In the genomic region with DNA sequence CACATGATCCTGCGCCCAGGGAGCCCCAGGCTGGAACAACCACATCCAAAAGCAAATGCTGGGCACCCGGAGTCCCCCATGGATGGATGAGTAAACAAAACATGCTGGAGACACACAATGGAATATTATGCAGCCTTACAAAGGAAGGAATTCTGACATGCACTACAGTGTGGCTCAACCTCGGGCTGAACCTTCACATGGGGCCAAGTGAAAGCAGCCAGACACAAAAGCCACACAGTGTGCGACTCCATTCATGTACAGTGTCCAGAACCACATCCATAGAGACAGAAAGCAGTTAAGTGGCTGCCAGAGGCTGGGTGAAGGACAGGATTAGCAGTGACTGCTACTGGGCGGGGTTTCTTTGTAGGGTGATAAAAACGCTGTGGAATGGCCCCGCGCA, we compare ENCODE assay signal across 22 cellular contexts. TPM values are rescaled to one million over a fixed set of nuclear protein-coding genes. Genes with fewer than 3 reads are reported as not detected.
DNase-seq lines count a peak whose midpoint lies in the region; ATAC-seq, FAIRE-seq and TF ChIP-seq lines count a peak whose summit lies in the region.
"Had no signal": no experiment of that assay in that cellular context is flagged by ENCODE, and none has a peak within 500 bp of the region (broad histone marks: within the 10 kb centered on the region; RNA-seq: fewer than 3 reads in every experiment).

No MANE protein-coding gene starts in this region.

- no peaks in the 10 kb centered on the region for H3K4me1 Mint-ChIP-seq in activated CD4-positive, alpha-beta T cell treated with anti-CD3 and anti-CD28 coated beads, Interleukin-2, amount 10 ng/mL, durations not matched to agents 7 days and 5 days

- no peak for TF ChIP-seq EP300 in K562 (IDR thresholded peaks at IDR 0.05; ENCODE audit: low read length)

- peak overlapping the region in 1 of 2 donors; percentile 13 for H3K27ac ChIP-seq in right atrium auricular region
- no peak overlapping the region for H3K27ac ChIP-seq in K562 (ENCODE audit: extremely low read depth, low read depth, low read length)
- H3K27ac ChIP-seq: BLaER1 treated with 17β-estradiol and CSF1 and Interleukin-3, amounts not matched to agents 10 nM and 100 nM; KMS-11 had no signal

- CTCF ChIA-PET in K562 (lab: Yijun Ruan, JAX; ENCODE audit: low intra/inter-chr PET ratio): no interaction called here
- CTCF ChIA-PET in activated CD4-positive, alpha-beta T cell treated with anti-CD3 and anti-CD28 coated beads, Interleukin-2, amount 10 ng/mL, durations not matched to agents 7 days and 5 days (lab: Charles Lee): no interaction called here

- in situ Hi-C loops in K562 (cut with MboI): no loop called here

- no peak overlapping the region for H3K27ac Mint-ChIP-seq in activated CD4-positive, alpha-beta T cell treated with anti-CD3 and anti-CD28 coated beads, Interleukin-2, amount 10 ng/mL, durations not matched to agents 7 days and 5 days
- H3K27ac Mint-ChIP-seq: GM23338 had no signal

- H3K4me3 ChIP-seq in right atrium auricular region (no peak overlapping the region), K562 (no peak overlapping the region)
- H3K4me3 ChIP-seq: BLaER1 treated with 17β-estradiol and CSF1 and Interleukin-3, amounts not matched to agents 10 nM and 100 nM; GM23338 had no signal

- TF ChIP-seq CTCF in right atrium auricular region (IDR thresholded peaks at IDR 0.05) (no peak), K562 (IDR thresholded peaks at IDR 0.05 in 2 of 3, conservative IDR thresholded peaks at IDR 0.05 in 1 of 3; ENCODE audit: insufficient read depth in 2 of 3, low read depth in 1 of 3, low read length in 3 of 3) (no peak)

- H4K20me1 ChIP-seq in K562 (replicated peaks; ENCODE audit: control insufficient read depth, insufficient read depth, low read length): peaks cover 8% of the 10 kb centered on the region

- peaks cover 0 to 32% of the 10 kb centered on the region in 2 donors for H3K4me1 ChIP-seq in right atrium auricular region
- peaks cover under 1 to 34% of the 10 kb centered on the region in 2 experiments; a peak in 4 of 5 replicates for H3K4me1 ChIP-seq in K562 (replicated peaks in 1 of 2; ENCODE audit: control insufficient read depth in 2 of 2, insufficient read depth in 2 of 2, low read length in 2 of 2)

- no peak overlapping the region for H2AFZ ChIP-seq in K562 (ENCODE audit: low read depth, low read length)
- H2AFZ ChIP-seq: GM23338 had no signal

- intact Hi-C loops in left cardiac atrium (cut with DNase I): no loop called here
- intact Hi-C loops in K562 (cut with micrococcal nuclease): no loop called here
- intact Hi-C loops in left ventricle myocardium superior (cut with micrococcal nuclease): no loop called here

- peaks cover 47% of the 10 kb centered on the region for H3K79me2 ChIP-seq in K562 (ENCODE audit: control insufficient read depth, insufficient read depth, low read length)

- no peak overlapping the region for H3K4me2 ChIP-seq in K562 (ENCODE audit: insufficient read depth, low read length)
- H3K4me2 ChIP-seq: BLaER1 treated with 17β-estradiol and CSF1 and Interleukin-3, amounts not matched to agents 10 nM and 100 nM; GM23338; KMS-11 had no signal

- no peaks in the 10 kb centered on the region for H3K9me3 ChIP-seq in right atrium auricular region
- no peaks in the 10 kb centered on the region for H3K9me3 ChIP-seq in K562 (replicated peaks; ENCODE audit: control insufficient read depth, insufficient read depth, low read depth, low read length)
- H3K9me3 ChIP-seq: BLaER1 treated with 17β-estradiol and CSF1 and Interleukin-3, amounts not matched to agents 10 nM and 100 nM had no signal

- no peaks in the 10 kb centered on the region for H3K27me3 Mint-ChIP-seq in activated CD4-positive, alpha-beta T cell treated with anti-CD3 and anti-CD28 coated beads, Interleukin-2, amount 10 ng/mL, durations not matched to agents 7 days and 5 days
- H3K27me3 Mint-ChIP-seq: CD8-positive, alpha-beta memory T cell had no signal

- no peak overlapping the region for H3K4me3 Mint-ChIP-seq in activated CD4-positive, alpha-beta T cell treated with anti-CD3 and anti-CD28 coated beads, Interleukin-2, amount 10 ng/mL, durations not matched to agents 7 days and 5 days
- H3K4me3 Mint-ChIP-seq: GM23338 had no signal

- FAIRE-seq in K562 (lab: Jason Lieb, UNC) (no peak), urothelium cell line (lab: Jason Lieb, UNC) (no peak)
- FAIRE-seq: GM12892, GM18507, RCC 7860 had no signal

- 57% methylated on average over 8 of the region's 8 CpGs for WGBS in K562 (ENCODE audit: insufficient coverage, low coverage, missing lambda C conversion rate)

- H3K9me1 ChIP-seq in K562 (ENCODE audit: control insufficient read depth, insufficient read depth, low read length): no peaks in the 10 kb centered on the region

- no peaks in the 10 kb centered on the region for H3K27me3 ChIP-seq in right atrium auricular region
- no peaks in the 10 kb centered on the region for H3K27me3 ChIP-seq in K562 (ENCODE audit: control insufficient read depth in 2 of 2, insufficient read depth in 2 of 2, low read length in 2 of 2)
- H3K27me3 ChIP-seq: BLaER1 treated with 17β-estradiol and CSF1 and Interleukin-3, amounts not matched to agents 10 nM and 100 nM had no signal

- BruUV-seq in K562 (replicated peaks; lab: Mats Ljungman, UMichigan): no TSS peak

- TF ChIP-seq POLR2A in K562 (conservative IDR thresholded peaks at IDR 0.05): no peak; the same call in 1 of the 2 replicates

- ATAC-seq in left cardiac atrium (peak; percentile 23 to 50), K562 (no peak), left ventricle myocardium superior (peak; percentile 23), HG03432 (IDR thresholded peaks at IDR 0.05; ENCODE audit: unreplicated experiment) (no peak)

- no peak overlapping the region for H3K9ac ChIP-seq in K562 (ENCODE audit: insufficient read depth in 1 of 2, low read depth in 2 of 2, low read length in 2 of 2)
- H3K9ac ChIP-seq: BLaER1 treated with 17β-estradiol and CSF1 and Interleukin-3, amounts not matched to agents 10 nM and 100 nM; KMS-11 had no signal

- POLR2A ChIA-PET in K562 (lab: Yijun Ruan, JAX): no interaction called here
- POLR2A ChIA-PET in activated CD4-positive, alpha-beta T cell treated with anti-CD3 and anti-CD28 coated beads, Interleukin-2, amount 10 ng/mL, durations not matched to agents 7 days and 5 days (lab: Charles Lee): no interaction called here

- DNase-seq in left cardiac atrium: no peak
- no peak for DNase-seq in right atrium auricular region (ENCODE audit: low spot score)
- no peak for DNase-seq in K562 (ENCODE audit: extremely low read depth in 1 of 4, low spot score in 3 of 4)
- DNase-seq in left ventricle myocardium superior: no peak
- DNase-seq in urothelium cell line (ENCODE audit: low spot score): no peak
- DNase-seq in activated CD4-positive, alpha-beta T cell treated with anti-CD3 and anti-CD28 coated beads, Interleukin-2, amount 10 ng/mL, durations not matched to agents 7 days and 5 days: no peak
- DNase-seq: CD8-positive, alpha-beta memory T cell; DMS53; EL; MV-4-11; NCI-H1694 treated with DMSO at 0.1 percent for 48 hours; NCI-H510A; NCI-H748 treated with DMSO at 0.1 percent for 48 hours; SHP77 treated with DMSO at 0.1 percent for 48 hours had no signal

- peaks cover 10% of the 10 kb centered on the region for H3K36me3 Mint-ChIP-seq in activated CD4-positive, alpha-beta T cell treated with anti-CD3 and anti-CD28 coated beads, Interleukin-2, amount 10 ng/mL, durations not matched to agents 7 days and 5 days (ENCODE audit: low read depth)

- H3K36me3 ChIP-seq in right atrium auricular region (peaks cover 42% of the 10 kb centered on the region), K562 (ENCODE audit: control insufficient read depth, insufficient read depth, low read length) (peaks cover 74% of the 10 kb centered on the region; the same call in 2 of the 3 replicates)

- no peaks in the 10 kb centered on the region for H3K9me3 Mint-ChIP-seq in activated CD4-positive, alpha-beta T cell treated with anti-CD3 and anti-CD28 coated beads, Interleukin-2, amount 10 ng/mL, durations not matched to agents 7 days and 5 days
- H3K9me3 Mint-ChIP-seq: CD8-positive, alpha-beta memory T cell; GM23338 had no signal

- no peak for TF ChIP-seq RAD21 in K562 (CRISPR knock-in tag; conservative IDR thresholded peaks at IDR 0.05 in 1 of 2, IDR thresholded peaks at IDR 0.05 in 1 of 2)

RNA-seq across cellular contexts. Expression of a gene that starts 10.1 kb away (rescaled TPM):
- total RNA-seq in left cardiac atrium (10 to 100 TPM; 25.0 to 34.0 TPM), right atrium auricular region (10 to 100 TPM; 11.4 to 12.0 TPM), K562 (2014; rRNA removed) (14.2 and 14.3 TPM in 2 replicates), K562 (2014; rRNA removed; fragmentation: Illumina TruSeq; extraction: Trizol) (13.8 and 17.7 TPM in 2 replicates), K562 (2015; rRNA removed; fragmentation: Illumina TruSeq; extraction: Trizol) (21.7 and 22.2 TPM in 2 replicates), K562 (2021) (48.4 and 49.8 TPM in 2 replicates), left ventricle myocardium superior (17.9 TPM)
- total RNA-seq in K562 (2011; cell fraction: chromatin; rRNA removed; ENCODE audit: low replicate concordance): 27.2 and 67.1 TPM in 2 replicates
- total RNA-seq in K562 (2011; cell fraction: nucleolus; rRNA removed): 34.1 and 37.9 TPM in 2 replicates
- total RNA-seq in K562 (2011; cell fraction: nucleoplasm; rRNA removed): 29.8 and 33.0 TPM in 2 replicates
- polyA plus RNA-seq in K562 (2011; rRNA removed) (33.8 and 33.9 TPM in 2 replicates), K562 (2014; fragmentation: Illumina TruSeq; extraction: Trizol) (38.6 and 39.5 TPM in 2 replicates), K562 (2014; fragmentation: Nextera tagmentation; extraction: Ambion mirVana) (10 to 100 TPM in 1 of 2 experiments, 1 to 10 TPM in 1; 5.3 to 10.3 TPM), K562 (2014; rRNA removed) (32.5 and 33.8 TPM in 2 replicates)
- polyA plus RNA-seq in K562 (2011; cell fraction: cytosol; rRNA removed): 46.1 and 57.0 TPM in 2 replicates
- polyA plus RNA-seq in K562 (2011; cell fraction: nucleus; rRNA removed): 24.1 and 29.3 TPM in 2 replicates
- 20.2 and 42.2 TPM in 2 replicates for polyA plus RNA-seq in K562 (2012)
- 30.2 and 42.0 TPM in 2 replicates for polyA minus RNA-seq in K562 (2011; rRNA and poly(A)+ RNA removed)
- polyA minus RNA-seq in K562 (2011; cell fraction: cytosol; rRNA and poly(A)+ RNA removed): 12.9 and 14.1 TPM in 2 replicates
- polyA minus RNA-seq in K562 (2011; cell fraction: nucleus; rRNA and poly(A)+ RNA removed): 14.0 and 14.7 TPM in 2 replicates
- 10 to 100 TPM; 29.1 to 30.1 TPM for total RNA-seq in activated CD4-positive, alpha-beta T cell treated with anti-CD3 and anti-CD28 coated beads, Interleukin-2, amount 10 ng/mL, durations not matched to agents 7 days and 5 days

RNA-seq across cellular contexts. Expression of a gene that starts 26.6 kb away (rescaled TPM):
- total RNA-seq in left cardiac atrium (100 to 1,000 TPM; 165 to 217 TPM), right atrium auricular region (100 to 1,000 TPM; 257 to 324 TPM), K562 (2014; rRNA removed) (not detected in 2 replicates), K562 (2014; rRNA removed; fragmentation: Illumina TruSeq; extraction: Trizol) (not detected in 2 replicates), K562 (2015; rRNA removed; fragmentation: Illumina TruSeq; extraction: Trizol) (not detected in 2 replicates), K562 (2021) (0.09 and 0.11 TPM in 2 replicates), left ventricle myocardium superior (223 TPM)
- 0.16 TPM in 1 of 2 replicates, not detected in the other for total RNA-seq in K562 (2011; cell fraction: chromatin; rRNA removed; ENCODE audit: low replicate concordance)
- total RNA-seq in K562 (2011; cell fraction: nucleolus; rRNA removed): 0.13 TPM in 1 of 2 replicates, not detected in the other
- total RNA-seq in K562 (2011; cell fraction: nucleoplasm; rRNA removed): not detected in 2 replicates
- polyA plus RNA-seq in K562 (2011; rRNA removed) (not detected in 2 replicates), K562 (2014; fragmentation: Illumina TruSeq; extraction: Trizol) (not detected in 2 replicates), K562 (2014; fragmentation: Nextera tagmentation; extraction: Ambion mirVana) (not detected), K562 (2014; rRNA removed) (0.09 TPM in 1 of 2 replicates, not detected in the other)
- 0.01 and 0.06 TPM in 2 replicates for polyA plus RNA-seq in K562 (2011; cell fraction: cytosol; rRNA removed)
- polyA plus RNA-seq in K562 (2011; cell fraction: nucleus; rRNA removed): 0.08 and 0.14 TPM in 2 replicates
- 0.09 and 0.10 TPM in 2 replicates for polyA plus RNA-seq in K562 (2012)
- not detected in 2 replicates for polyA minus RNA-seq in K562 (2011; rRNA and poly(A)+ RNA removed)
- polyA minus RNA-seq in K562 (2011; cell fraction: cytosol; rRNA and poly(A)+ RNA removed): not detected in 2 replicates
- not detected in 2 replicates for polyA minus RNA-seq in K562 (2011; cell fraction: nucleus; rRNA and poly(A)+ RNA removed)
- total RNA-seq in activated CD4-positive, alpha-beta T cell treated with anti-CD3 and anti-CD28 coated beads, Interleukin-2, amount 10 ng/mL, durations not matched to agents 7 days and 5 days: not detected
- total RNA-seq: CD8-positive, alpha-beta memory T cell; OCI-LY7 had no signal
- polyA plus RNA-seq: CD8-positive, alpha-beta memory T cell had no signal

RNA-seq across cellular contexts. Expression of a gene that starts 55.4 kb away (rescaled TPM):
- total RNA-seq in left cardiac atrium: 10 to 100 TPM; 13.0 to 22.1 TPM
- 10 to 100 TPM; 17.3 TPM for total RNA-seq in right atrium auricular region
- 23.5 and 53.2 TPM in 2 replicates for total RNA-seq in K562 (2011; cell fraction: chromatin; rRNA removed; ENCODE audit: low replicate concordance)
- 46.5 and 48.8 TPM in 2 replicates for total RNA-seq in K562 (2011; cell fraction: nucleolus; rRNA removed)
- total RNA-seq in K562 (2011; cell fraction: nucleoplasm; rRNA removed): 33.7 and 34.2 TPM in 2 replicates
- total RNA-seq in K562 (2014; rRNA removed): 17.9 and 20.3 TPM in 2 replicates
- total RNA-seq in K562 (2014; rRNA removed; fragmentation: Illumina TruSeq; extraction: Trizol): 6.3 and 10.4 TPM in 2 replicates
- total RNA-seq in K562 (2015; rRNA removed; fragmentation: Illumina TruSeq; extraction: Trizol): 10.2 and 11.1 TPM in 2 replicates
- 24.5 and 26.3 TPM in 2 replicates for total RNA-seq in K562 (2021)
- polyA plus RNA-seq in K562 (2011; rRNA removed): 20.3 and 26.2 TPM in 2 replicates
- 31.2 and 32.2 TPM in 2 replicates for polyA plus RNA-seq in K562 (2011; cell fraction: cytosol; rRNA removed)
- 46.1 and 57.4 TPM in 2 replicates for polyA plus RNA-seq in K562 (2011; cell fraction: nucleus; rRNA removed)
- polyA plus RNA-seq in K562 (2012): 22.9 and 46.0 TPM in 2 replicates
- polyA plus RNA-seq in K562 (2014; fragmentation: Illumina TruSeq; extraction: Trizol): 21.1 and 27.8 TPM in 2 replicates
- 10 to 100 TPM; 17.6 to 23.8 TPM for polyA plus RNA-seq in K562 (2014; fragmentation: Nextera tagmentation; extraction: Ambion mirVana)
- 28.8 and 31.7 TPM in 2 replicates for polyA plus RNA-seq in K562 (2014; rRNA removed)
- 10.0 and 10.3 TPM in 2 replicates for polyA minus RNA-seq in K562 (2011; rRNA and poly(A)+ RNA removed)
- polyA minus RNA-seq in K562 (2011; cell fraction: cytosol; rRNA and poly(A)+ RNA removed): 10.3 and 11.6 TPM in 2 replicates
- 11.8 and 15.1 TPM in 2 replicates for polyA minus RNA-seq in K562 (2011; cell fraction: nucleus; rRNA and poly(A)+ RNA removed)
- total RNA-seq in left ventricle myocardium superior: 12.9 TPM
- 10 to 100 TPM; 33.7 to 39.7 TPM for total RNA-seq in activated CD4-positive, alpha-beta T cell treated with anti-CD3 and anti-CD28 coated beads, Interleukin-2, amount 10 ng/mL, durations not matched to agents 7 days and 5 days

Comparison
In these comparisons a context has a peak if more than half of its experiments do, and no peak if none do; other contexts are left out.
1. ATAC-seq: peak in left cardiac atrium (2 of 2) and left ventricle myocardium superior (single experiment); none in K562 (single experiment) and HG03432 (single experiment).
2. RNA of a gene that starts 26.6 kb away (total RNA-seq): 257 to 324 TPM in right atrium auricular region, 223 TPM in left ventricle myocardium superior (single experiment) and 165 to 217 TPM in left cardiac atrium; 0.09 to 0.16 TPM in K562 and not detected in activated CD4-positive, alpha-beta T cell treated with anti-CD3 and anti-CD28 coated beads, Interleukin-2, amount 10 ng/mL, durations not matched to agents 7 days and 5 days; every median in the first group is over 100 times any median in the second.